18 cellular contexts compared by ENCODE assay signal in the genomic region with DNA sequence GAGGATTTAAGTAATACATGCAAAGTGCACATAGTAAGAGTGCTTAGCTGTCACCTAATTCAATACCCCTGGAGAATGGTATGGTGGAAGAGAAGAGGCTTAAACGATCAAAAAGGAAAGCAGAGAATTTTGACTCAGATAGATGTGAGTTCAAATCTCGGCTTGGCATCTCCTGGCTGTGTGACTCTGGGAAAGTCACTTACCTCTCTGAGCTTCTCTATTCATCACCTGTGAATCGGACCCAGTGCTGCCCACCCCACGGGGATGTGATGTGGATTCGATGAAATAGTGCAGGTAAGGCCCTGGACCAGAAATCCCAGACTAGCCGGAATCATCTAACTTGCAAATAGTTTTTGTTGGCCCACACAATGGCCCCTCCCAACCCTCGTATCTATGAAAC.
"Had no signal": no experiment of that assay in that cellular context is flagged by ENCODE, and none has a peak within 500 bp of the region (broad histone marks: within the 10 kb centered on the region; RNA-seq: fewer than 3 reads in every experiment).

No MANE protein-coding gene starts in this region.

- H3K36me3 ChIP-seq: breast epithelium, neural progenitor cell, upper lobe of left lung had no signal

- H3K27me3 Mint-ChIP-seq: activated CD8-positive, alpha-beta memory T cell treated with anti-CD3 and anti-CD28 coated beads, Interleukin-2, amount 10 ng/mL, durations not matched to agents 7 days and 5 days; dendritic cell treated with granulocyte-macrophage colony-stimulating factor and Interleukin-4, amounts not matched to agents 40 ng/mL and 50 ng/mL, for 4 days; effector memory CD8-positive, alpha-beta T cell; stimulated activated naive CD8-positive, alpha-beta T cell treated with anti-CD3 and anti-CD28 coated beads, Interleukin-15, amount 100 ng/mL, for 72 hours had no signal

- H3K4me3 ChIP-seq: breast epithelium, neural progenitor cell, upper lobe of left lung had no signal

- H3K27me3 ChIP-seq: breast epithelium, neural progenitor cell, upper lobe of left lung had no signal

- H3K36me3 Mint-ChIP-seq: neural progenitor cell had no signal

- ATAC-seq: activated CD8-positive, alpha-beta memory T cell treated with anti-CD3 and anti-CD28 coated beads, Interleukin-2, amount 10 ng/mL, durations not matched to agents 7 days and 5 days; activated naive CD8-positive, alpha-beta T cell treated with anti-CD3 and anti-CD28 coated beads, Interleukin-2, amount 50 U/mL, for 24 hours; effector memory CD8-positive, alpha-beta T cell; stimulated activated naive CD8-positive, alpha-beta T cell treated with anti-CD3 and anti-CD28 coated beads, Interleukin-15, amount 100 ng/mL, for 72 hours had no signal

- H3K9me3 ChIP-seq: breast epithelium, upper lobe of left lung had no signal

- DNase-seq: activated CD4-positive, alpha-beta T cell treated with anti-CD3 and anti-CD28 coated beads, Interleukin-2, amount 50 U/mL, for 48 hours; activated CD4-positive, CD25-positive, alpha-beta regulatory T cell treated with anti-CD3 and anti-CD28 coated beads, Interleukin-2, amount 50 U/mL, for 72 hours; activated CD8-positive, alpha-beta memory T cell treated with anti-CD3 and anti-CD28 coated beads, Interleukin-2, amount 10 ng/mL, durations not matched to agents 7 days and 5 days; activated effector memory CD4-positive, alpha-beta T cell treated with Interleukin-2 at 50 U/mL for 16 hours; activated naive CD8-positive, alpha-beta T cell treated with anti-CD3 and anti-CD28 coated beads, Interleukin-2, amount 50 U/mL, for 24 hours; activated T-cell treated with anti-CD3 and anti-CD28 coated beads, Interleukin-2, amount 50 U/mL, for 1 hour; aorta; effector memory CD8-positive, alpha-beta T cell; foreskin melanocyte; head of caudate nucleus; stimulated activated CD4-positive, alpha-beta T cell treated with anti-CD3 and anti-CD28 coated beads, Interleukin-1b, Interleukin-23, amount 100 ng/mL, for 48 hours; stimulated activated naive CD8-positive, alpha-beta T cell treated with anti-CD3 and anti-CD28 coated beads, Interleukin-15, amount 100 ng/mL, for 72 hours; T1000; upper lobe of left lung had no signal

- H3K4me3 Mint-ChIP-seq: activated CD8-positive, alpha-beta memory T cell treated with anti-CD3 and anti-CD28 coated beads, Interleukin-2, amount 10 ng/mL, durations not matched to agents 7 days and 5 days; dendritic cell treated with granulocyte-macrophage colony-stimulating factor and Interleukin-4, amounts not matched to agents 40 ng/mL and 50 ng/mL, for 4 days; stimulated activated naive CD8-positive, alpha-beta T cell treated with anti-CD3 and anti-CD28 coated beads, Interleukin-15, amount 100 ng/mL, for 72 hours had no signal

- H3K9me3 Mint-ChIP-seq: activated naive CD8-positive, alpha-beta T cell treated with anti-CD3 and anti-CD28 coated beads, Interleukin-2, amount 50 U/mL, for 24 hours; dendritic cell treated with granulocyte-macrophage colony-stimulating factor and Interleukin-4, amounts not matched to agents 40 ng/mL and 50 ng/mL, for 4 days; effector memory CD8-positive, alpha-beta T cell; neural progenitor cell; stimulated activated naive CD8-positive, alpha-beta T cell treated with anti-CD3 and anti-CD28 coated beads, Interleukin-15, amount 100 ng/mL, for 72 hours had no signal

- H3K27ac Mint-ChIP-seq: activated CD8-positive, alpha-beta memory T cell treated with anti-CD3 and anti-CD28 coated beads, Interleukin-2, amount 10 ng/mL, durations not matched to agents 7 days and 5 days; dendritic cell treated with granulocyte-macrophage colony-stimulating factor and Interleukin-4, amounts not matched to agents 40 ng/mL and 50 ng/mL, for 4 days; effector memory CD8-positive, alpha-beta T cell; neural progenitor cell; stimulated activated naive CD8-positive, alpha-beta T cell treated with anti-CD3 and anti-CD28 coated beads, Interleukin-15, amount 100 ng/mL, for 72 hours had no signal

- H3K27ac ChIP-seq: breast epithelium, epithelial cell of prostate, neural progenitor cell had no signal
